20 cellular contexts compared by ENCODE assay signal in the genomic region with DNA sequence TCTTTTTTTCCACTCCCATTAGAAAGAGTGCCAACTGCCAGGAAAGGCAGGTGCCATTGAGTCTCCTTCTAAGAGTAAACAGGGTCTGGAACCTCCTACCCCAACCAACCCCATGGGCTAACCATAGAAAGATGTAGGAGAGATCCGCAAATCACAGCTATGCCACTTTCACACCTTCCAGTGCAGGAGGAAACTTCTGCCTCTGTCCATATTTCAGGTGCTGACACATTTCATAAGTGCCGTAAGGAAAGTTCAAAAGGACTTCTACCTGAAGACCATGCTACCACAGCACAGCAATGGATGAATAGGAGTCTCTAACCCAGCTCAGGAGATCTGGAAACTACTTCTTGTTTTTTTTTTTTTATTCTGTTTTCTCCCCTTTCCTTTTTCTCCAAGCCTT.
"Had no signal": no experiment of that assay in that cellular context is flagged by ENCODE, and none has a peak within 500 bp of the region (broad histone marks: within the 10 kb centered on the region; RNA-seq: fewer than 3 reads in every experiment).

No MANE protein-coding gene starts in this region.

- ATAC-seq: activated CD4-positive, CD25-positive, alpha-beta regulatory T cell treated with anti-CD3 and anti-CD28 coated beads, Interleukin-2, amount 50 U/mL, for 24 hours; activated CD8-positive, alpha-beta T cell treated with anti-CD3 and anti-CD28 coated beads for 36 hours; activated T-cell treated with anti-CD3 and anti-CD28 coated beads, Interleukin-2, amount 50 U/mL, for 72 hours had no signal

- H3K9me3 ChIP-seq: adrenal gland had no signal

- H3K4me1 ChIP-seq: adrenal gland had no signal

- H3K4me3 ChIP-seq: adrenal gland had no signal

- H3K27ac ChIP-seq: adrenal gland, WERI-Rb-1 had no signal

- DNase-seq: activated CD4-positive, alpha-beta T cell treated with anti-CD3 and anti-CD28 coated beads for 4 hours; activated CD8-positive, alpha-beta memory T cell treated with anti-CD3 and anti-CD28 coated beads, Interleukin-2, amount 50 U/mL, for 4 hours; activated CD8-positive, alpha-beta T cell treated with anti-CD3 and anti-CD28 coated beads for 36 hours; activated naive CD4-positive, alpha-beta T cell treated with anti-CD3 and anti-CD28 coated beads, Interleukin-2, amount 50 U/mL, for 16 hours; activated naive CD8-positive, alpha-beta T cell treated with anti-CD3 and anti-CD28 coated beads, Interleukin-2, amount 10 ng/mL, durations not matched to agents 7 days and 5 days; activated T-cell treated with anti-CD3 and anti-CD28 coated beads, Interleukin-2, amount 50 U/mL, for 72 hours; adrenal gland; anterior cingulate cortex; cerebellar nuclear complex; NCI-H1048; NCI-H146; NCI-H187 treated with DMSO at 0.1 percent for 48 hours; NCI-H2081 treated with DMSO at 0.1 percent for 48 hours; NCI-H2171 treated with DMSO at 0.1 percent for 48 hours; NCI-H226; NCI-H526 treated with DMSO at 0.1 percent for 48 hours; SIG-M5; T-helper 1 cell; WERI-Rb-1 had no signal

- H3K36me3 ChIP-seq: adrenal gland, WERI-Rb-1 had no signal

- H3K27me3 ChIP-seq: adrenal gland had no signal
